In genomic region chr12:31590730-31591307, GRCh38 we compare ENCODE assay signal across 8 cellular contexts. TPM values are rescaled to one million over a fixed set of nuclear protein-coding genes. Genes with fewer than 3 reads are reported as not detected.
DNase-seq lines count a peak whose midpoint lies in the region; ATAC-seq and TF ChIP-seq lines count a peak whose summit lies in the region.

DENND5B (minus strand) TSS chr12:31591136; CDS start chr12:31590832, 304 bp downstream.

- peak within 1 kb of the TSS; percentile 57 for H3K9ac ChIP-seq in mesendoderm (ENCODE audit: low read length)
- peak within 1 kb of the TSS; percentile 84 to 93 for H3K9ac ChIP-seq in stomach smooth muscle (ENCODE audit: low read length in 2 of 2)

- H3K4me2 ChIP-seq in mesendoderm (ENCODE audit: low read length), result peak within 1 kb of the TSS; percentile 91

- H3K56ac ChIP-seq in mesendoderm (ENCODE audit: low read length), result peak within 1 kb of the TSS; percentile 77

- H3K27me3 ChIP-seq in mesendoderm (ENCODE audit: insufficient read depth, low read length, poor library complexity) (no peaks in the 10 kb centered on the region), stomach smooth muscle (ENCODE audit: control insufficient read depth in 1 of 2, insufficient read depth in 2 of 2, low read length in 2 of 2) (no peaks in the 10 kb centered on the region)

- H4K5ac ChIP-seq in mesendoderm (ENCODE audit: low read length), result no peak within 1 kb of the TSS

- H3K36me3 ChIP-seq in mesendoderm (ENCODE audit: control insufficient read depth, insufficient read depth, low read length), result no peaks in the 10 kb centered on the region
- H3K36me3 ChIP-seq in stomach smooth muscle (ENCODE audit: control insufficient read depth in 2 of 2, insufficient read depth in 2 of 2, low read length in 2 of 2), result no peaks in the 10 kb centered on the region

- no peak within 1 kb of the TSS for H2BK5ac ChIP-seq in mesendoderm (ENCODE audit: low read length)

- H3K27ac ChIP-seq in 22Rv1, result peak within 1 kb of the TSS; percentile 73
- peak within 1 kb of the TSS; percentile 35 for H3K27ac ChIP-seq in mesendoderm (ENCODE audit: low read depth, low read length)
- H3K27ac ChIP-seq in stomach smooth muscle (ENCODE audit: low read length), result peak within 1 kb of the TSS; percentile 86

- TF ChIP-seq CTCF in 22Rv1 (IDR thresholded peaks at IDR 0.05) (0 out of 2 replicates have a peak, but pooled peaks have one; percentile 28), GM12875 (IDR thresholded peaks at IDR 0.05; ENCODE audit: borderline replicate concordance, insufficient read depth, low read depth, low read length) (no peak), epithelial cell of esophagus (IDR thresholded peaks at IDR 0.05; ENCODE audit: insufficient read depth, low read depth, low read length, missing control alignments) (no peak)

- H2BK120ac ChIP-seq in mesendoderm (ENCODE audit: low read depth, low read length), result no peak within 1 kb of the TSS

- no peaks in the 10 kb centered on the region for H3K9me3 ChIP-seq in stomach smooth muscle (ENCODE audit: control insufficient read depth in 2 of 2, low read length in 2 of 2)

- H3K79me2 ChIP-seq in mesendoderm (ENCODE audit: control insufficient read depth, insufficient read depth, low read length), result no peaks in the 10 kb centered on the region

- no peak within 1 kb of the TSS for H2AK5ac ChIP-seq in mesendoderm (ENCODE audit: low read length)

- H4K8ac ChIP-seq in mesendoderm (ENCODE audit: low read depth, low read length), result no peak within 1 kb of the TSS

- H3K4me1 ChIP-seq in mesendoderm (ENCODE audit: control insufficient read depth, low read depth, low read length), result peaks cover 4% of the 10 kb centered on the region
- peaks cover 3% of the 10 kb centered on the region for H3K4me1 ChIP-seq in stomach smooth muscle (ENCODE audit: control insufficient read depth, insufficient read depth, low read length)

- WGBS in mesendoderm (ENCODE audit: extremely low coverage, insufficient coverage, low lambda C conversion rate), result no CpG with 5 or more reads among the region's 99 CpGs

- peak; percentile 47 for ATAC-seq in HG02623 (IDR thresholded peaks at IDR 0.05; ENCODE audit: unreplicated experiment)

- H3K79me1 ChIP-seq in mesendoderm (ENCODE audit: low read length), result peaks cover 2% of the 10 kb centered on the region

- DNase-seq in NCI-H1105 (lab: John Stamatoyannopoulos, UW) (peak; percentile 70), epithelial cell of esophagus (ENCODE audit: low read depth) (peak; percentile 48), mesendoderm (peak; percentile 70)
- DNase-seq in activated CD4-positive, CD25-positive, alpha-beta regulatory T cell treated with anti-CD3 and anti-CD28 coated beads, Interleukin-2, amount 50 U/mL, for 72 hours, result peak; percentile 37

- peak within 1 kb of the TSS; percentile 27 for H3K4ac ChIP-seq in mesendoderm (ENCODE audit: low read depth, low read length)

- peak within 1 kb of the TSS; percentile 89 for H3K23ac ChIP-seq in mesendoderm (ENCODE audit: low read length)

- H3K4me3 ChIP-seq in GM12875 (ENCODE audit: low read depth, low read length), result peak within 1 kb of the TSS; percentile 67
- H3K4me3 ChIP-seq in epithelial cell of esophagus (ENCODE audit: low read length), result peak within 1 kb of the TSS; percentile 78
- H3K4me3 ChIP-seq in mesendoderm (ENCODE audit: low read length), result peak within 1 kb of the TSS; percentile 85
- peak within 1 kb of the TSS; percentile 91 to 94 for H3K4me3 ChIP-seq in stomach smooth muscle (ENCODE audit: low read length in 2 of 2)

- no peak within 1 kb of the TSS for H2BK15ac ChIP-seq in mesendoderm (replicated peaks; ENCODE audit: low read depth)

- peak within 1 kb of the TSS; percentile 95 for H3K18ac ChIP-seq in mesendoderm (ENCODE audit: low read length)

RNA-seq across cellular contexts. Expression of gene DENND5B, which starts in this region (rescaled TPM):
- polyA plus RNA-seq in mesendoderm (2013, experiment 1 of 2), result 5.8 TPM
- 5.7 TPM for polyA plus RNA-seq in mesendoderm (2013, experiment 2 of 2)

Comparison
In these comparisons a context has a peak if more than half of its experiments do, and no peak if none do; other contexts are left out.
1. Peak in every context shown above with its lines: DNase-seq, ATAC-seq, H3K4me3 ChIP-seq and H3K27ac ChIP-seq.
2. H3K27ac ChIP-seq: peak in every context shown above with its lines; median percentile 86 in stomach smooth muscle; 73 in 22Rv1; 35 in mesendoderm.